In genomic region chr5:45609661-45610060, GRCh38 we compare ENCODE assay signal across 24 cellular contexts.
DNase-seq lines count a peak whose midpoint lies in the region; ATAC-seq and TF ChIP-seq lines count a peak whose summit lies in the region.
"Had no signal": no experiment of that assay in that cellular context is flagged by ENCODE, and none has a peak within 500 bp of the region (broad histone marks: within the 10 kb centered on the region; RNA-seq: fewer than 3 reads in every experiment).

No MANE protein-coding gene starts in this region.

- peaks cover 3% of the 10 kb centered on the region; the same call in 1 of the 3 replicates for H3K36me3 Mint-ChIP-seq in GM23338 (ENCODE audit: low read depth)
- H3K36me3 Mint-ChIP-seq: CD4-positive, CD25-positive, alpha-beta regulatory T cell; CD8-positive, alpha-beta memory T cell had no signal

- DNase-seq in G401 (ENCODE audit: low spot score) (peak; percentile 55), GM23338 (ENCODE audit: low spot score) (peak; percentile 2), cerebellum (ENCODE audit: low spot score) (peak; percentile 10), substantia nigra (lab: John Stamatoyannopoulos, UW) (no peak), GM13977 (ENCODE audit: low spot score) (no peak)
- DNase-seq: ACHN; BE2C; C1 segment of cervical spinal cord; CD4-positive, CD25-positive, alpha-beta regulatory T cell; CD8-positive, alpha-beta memory T cell; COR-L47; DMS 273 treated with DMSO at 0.1 percent for 48 hours; DMS53; DND-41; EL; GM23248; H7; HFFc6; IMR-90 had no signal

- no peak overlapping the region for H3K4me3 Mint-ChIP-seq in GM23338
- H3K4me3 Mint-ChIP-seq: CD4-positive, CD25-positive, alpha-beta regulatory T cell; CD8-positive, alpha-beta memory T cell; HFFc6 had no signal

- no peak overlapping the region for H3K27ac Mint-ChIP-seq in GM23338
- H3K27ac Mint-ChIP-seq: CD4-positive, CD25-positive, alpha-beta regulatory T cell; CD8-positive, alpha-beta memory T cell; HFFc6 had no signal

- in situ Hi-C loops in G401 (cut with HindIII; ENCODE audit: low sequenced_read_pairs) (no loop called here), GM13977 (cut with MboI; ENCODE audit: low pct_unique_long_range_greater_than_20kb, low sequenced_read_pairs, unreplicated experiment) (no loop called here)

- H3K4me1 ChIP-seq in GM23338 (ENCODE audit: insufficient read depth) (peaks cover 16% of the 10 kb centered on the region), OCI-LY3 (ENCODE audit: low read length) (peaks cover 15% of the 10 kb centered on the region)

- TF ChIP-seq CTCF in GM23338 (conservative IDR thresholded peaks at IDR 0.05; ENCODE audit: low read depth in 2 of 2) (no peak), OCI-LY3 (IDR thresholded peaks at IDR 0.05; ENCODE audit: low read depth, low read length) (no peak), GM13977 (IDR thresholded peaks at IDR 0.05; ENCODE audit: extremely low read depth, insufficient read depth, missing control alignments) (no peak)

- no peak overlapping the region for H3K9ac ChIP-seq in OCI-LY3 (ENCODE audit: low read length)
- H3K9ac ChIP-seq: GM23248 had no signal

- H3K4me3 ChIP-seq in GM23338: no peak overlapping the region
- no peak overlapping the region for H3K4me3 ChIP-seq in OCI-LY3 (ENCODE audit: low read length)
- H3K4me3 ChIP-seq: GM23248, K562 had no signal

- H2AFZ ChIP-seq in GM23338 (no peak overlapping the region), OCI-LY3 (ENCODE audit: low read depth, low read length) (no peak overlapping the region)
- H2AFZ ChIP-seq: GM23248 had no signal

- peaks cover 11% of the 10 kb centered on the region for H3K4me1 Mint-ChIP-seq in GM23338
- H3K4me1 Mint-ChIP-seq: CD4-positive, CD25-positive, alpha-beta regulatory T cell; CD8-positive, alpha-beta memory T cell had no signal

- no peaks in the 10 kb centered on the region for H3K9me3 ChIP-seq in OCI-LY3 (ENCODE audit: insufficient read depth, low read length)
- H3K9me3 ChIP-seq: BE2C had no signal

- H3K36me3 ChIP-seq in GM23338 (ENCODE audit: insufficient read depth) (no peaks in the 10 kb centered on the region), OCI-LY3 (replicated peaks; ENCODE audit: low read depth, low read length) (no peaks in the 10 kb centered on the region)
- H3K36me3 ChIP-seq: BE2C had no signal

- H3K79me2 ChIP-seq in GM23338 (replicated peaks; ENCODE audit: insufficient read depth): no peaks in the 10 kb centered on the region
- H3K79me2 ChIP-seq in OCI-LY3 (ENCODE audit: low read length): no peaks in the 10 kb centered on the region

- no peaks in the 10 kb centered on the region; the same call in 2 of the 3 replicates for H3K9me3 Mint-ChIP-seq in GM23338

- no peaks in the 10 kb centered on the region for H3K9me2 ChIP-seq in GM23338 (ENCODE audit: insufficient read depth)

- H3F3A ChIP-seq in GM23338 (replicated peaks; ENCODE audit: low read depth): no peaks in the 10 kb centered on the region

- H3K4me2 ChIP-seq in GM23338 (no peak overlapping the region), OCI-LY3 (ENCODE audit: low read length) (peak overlapping the region; percentile 37)

- H3K27me3 Mint-ChIP-seq in GM23338 (ENCODE audit: insufficient read depth, low read depth, poor library complexity): no peaks in the 10 kb centered on the region
- H3K27me3 Mint-ChIP-seq: CD4-positive, CD25-positive, alpha-beta regulatory T cell; CD8-positive, alpha-beta memory T cell had no signal

- H4K20me1 ChIP-seq in GM23338 (replicated peaks; ENCODE audit: insufficient read depth) (no peaks in the 10 kb centered on the region), OCI-LY3 (ENCODE audit: insufficient read depth, low read length) (no peaks in the 10 kb centered on the region)

- no peak for ATAC-seq in GM23338
- ATAC-seq in HG03175 (IDR thresholded peaks at IDR 0.05; ENCODE audit: unreplicated experiment): no peak
- no peak for ATAC-seq in GM19467 (IDR thresholded peaks at IDR 0.05; ENCODE audit: unreplicated experiment)
- ATAC-seq: HCT116, K562 had no signal

- H3K27ac ChIP-seq in GM23338 (ENCODE audit: low read depth): no peak overlapping the region; the same call in 1 of the 2 replicates
- H3K27ac ChIP-seq in OCI-LY3 (ENCODE audit: low read length): peak overlapping the region; percentile 21
- H3K27ac ChIP-seq in substantia nigra (ENCODE audit: low read depth, low read length, poor library complexity, severe bottlenecking): no peak overlapping the region
- H3K27ac ChIP-seq: GM23248 had no signal

- H3K27me3 ChIP-seq in GM23338 (ENCODE audit: insufficient read depth) (no peaks in the 10 kb centered on the region), OCI-LY3 (ENCODE audit: low read depth, low read length) (no peaks in the 10 kb centered on the region)
- H3K27me3 ChIP-seq: BE2C had no signal

TF ChIP-seq in GM23338, 12 proteins besides CTCF, POLR2A, EP300 and RAD21:
- no peak for TF ChIP-seq ZNF462 (CRISPR knock-in tag; IDR thresholded peaks at IDR 0.05)
- no peak for TF ChIP-seq POLR2AphosphoS5 (IDR thresholded peaks at IDR 0.05; ENCODE audit: low read depth)
- no peak for TF ChIP-seq ETS1 (IDR thresholded peaks at IDR 0.05)
- no peak for TF ChIP-seq CREB1 (CRISPR knock-in tag; IDR thresholded peaks at IDR 0.05; ENCODE audit: low read depth)
- TF ChIP-seq JUNB (IDR thresholded peaks at IDR 0.05; ENCODE audit: unreplicated experiment): no peak
- no peak for TF ChIP-seq EZH2phosphoT487 (IDR thresholded peaks at IDR 0.05; ENCODE audit: unreplicated experiment)
TF ChIP-seq in GM23338: peak in this region for 0.

Comparison
In these comparisons a context has a peak if more than half of its experiments do, and no peak if none do; other contexts are left out.
1. DNase-seq: peak in G401 (single experiment), GM23338 (single experiment) and cerebellum (single experiment); none in substantia nigra (0 of 49) and GM13977 (single experiment).